Comparison of ENCODE assay signal across 8 cellular contexts in genomic region chr3:127959873-127960272, GRCh38. TPM values are rescaled to one million over a fixed set of nuclear protein-coding genes. Genes with fewer than 3 reads are reported as not detected.
A peak's percentile ranks its signal among the peaks of the same experiment; 100 is the strongest.
DNase-seq lines count a peak whose midpoint lies in the region; ATAC-seq lines count a peak whose summit lies in the region.

No MANE protein-coding gene starts in this region.

- ATAC-seq in HG02610 (IDR thresholded peaks at IDR 0.05; ENCODE audit: unreplicated experiment), result no peak

- DNase-seq in NOMO-1 treated with DMSO at 0.1 percent for 48 hours (lab: John Stamatoyannopoulos, UW; ENCODE audit: unreplicated experiment) (peak; percentile 9), NOMO-1 treated with dmso at 0.1 percent for 144 hours (lab: John Stamatoyannopoulos, UW; ENCODE audit: unreplicated experiment) (no peak), NCI-H2171 (lab: John Stamatoyannopoulos, UW) (peak; percentile 41), cerebellum (ENCODE audit: low spot score) (peak; percentile 56), mucosa of gallbladder (ENCODE audit: low spot score) (peak; percentile 44)
- DNase-seq in activated CD8-positive, alpha-beta memory T cell treated with anti-CD3 and anti-CD28 coated beads for 24 hours, result no peak
- no peak for DNase-seq in activated naive CD4-positive, alpha-beta T cell (lab: John Stamatoyannopoulos, UW)

RNA-seq across cellular contexts. Expression of gene KBTBD12, which starts 44.8 kb away (rescaled TPM):
- total RNA-seq in cerebellum, result 1.5 TPM
- total RNA-seq in mucosa of gallbladder, result 2.1 TPM

Comparison
In these comparisons a context has a peak if more than half of its experiments do, and no peak if none do; other contexts are left out.
1. DNase-seq: peak in NOMO-1 treated with DMSO at 0.1 percent for 48 hours (single experiment), NCI-H2171 (single experiment), cerebellum (single experiment) and mucosa of gallbladder (single experiment); none in NOMO-1 treated with dmso at 0.1 percent for 144 hours (single experiment), activated CD8-positive, alpha-beta memory T cell treated with anti-CD3 and anti-CD28 coated beads for 24 hours (single experiment) and activated naive CD4-positive, alpha-beta T cell (0 of 4).